8 cellular contexts compared by ENCODE assay signal in the genomic region with DNA sequence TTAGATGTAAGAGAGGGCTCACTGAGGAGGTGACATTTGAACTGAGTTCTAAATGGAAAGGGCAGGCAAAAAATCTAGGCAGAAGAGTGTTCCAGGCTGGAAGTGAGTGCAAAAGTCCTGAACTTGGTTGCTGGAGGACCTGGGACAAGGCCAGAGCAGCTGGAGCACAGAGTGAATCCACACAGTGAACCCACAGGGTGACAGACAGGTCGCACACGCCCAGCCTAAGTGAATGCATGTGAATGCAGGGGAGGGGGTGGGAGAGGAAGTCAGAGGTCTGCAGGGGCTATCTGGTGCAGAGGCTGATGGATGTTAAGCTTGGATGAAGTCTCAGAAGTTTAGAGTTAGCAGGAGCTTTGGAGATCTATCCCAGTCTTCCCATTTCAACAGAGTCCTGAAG. TPM values are rescaled to one million over a fixed set of nuclear protein-coding genes. Genes with fewer than 3 reads are reported as not detected.
DNase-seq lines count a peak whose midpoint lies in the region; TF ChIP-seq lines count a peak whose summit lies in the region.

No MANE protein-coding gene starts in this region.

- POLR2A ChIA-PET in RWPE1 (lab: Yijun Ruan, JAX; ENCODE audit: low non-redundant PET): no interaction called here

- H3K36me3 ChIP-seq in GM06990 (ENCODE audit: control insufficient read depth, insufficient read depth, low read length) (peaks cover 3% of the 10 kb centered on the region), esophagus squamous epithelium (peaks cover 0 to 14% (median 0%) of the 10 kb centered on the region in 3 donors)

- H3K27ac ChIP-seq in RWPE1: peak overlapping the region; percentile 47
- H3K27ac ChIP-seq in esophagus squamous epithelium: peak overlapping the region in 2 of 4 donors; percentile 77 to 82

- H3K27me3 ChIP-seq in GM06990 (replicated peaks; ENCODE audit: control insufficient read depth, insufficient read depth, low read length) (peaks cover 2% of the 10 kb centered on the region; the same call in 1 of the 2 replicates), esophagus squamous epithelium (peaks cover 0 to 30% (median 7%) of the 10 kb centered on the region in 4 donors)

- H3K4me1 ChIP-seq in esophagus squamous epithelium: peaks cover 27 to 60% (median 33%) of the 10 kb centered on the region in 3 donors

- H3K4me3 ChIP-seq in GM06990 (replicated peaks; ENCODE audit: low read depth, low read length): peak overlapping the region; percentile 82; the same call in 1 of the 2 replicates
- H3K4me3 ChIP-seq in esophagus squamous epithelium: peak overlapping the region in 3 of 4 donors; percentile 69 to 80 (median 72)
- peak overlapping the region; percentile 91 for H3K4me3 ChIP-seq in retinal pigment epithelial cell (ENCODE audit: low read length)

- no peaks in the 10 kb centered on the region for H3K9me3 ChIP-seq in esophagus squamous epithelium

- 86 to 94% methylated on average over 2 of the region's 2 CpGs for WGBS in esophagus squamous epithelium, 2 donors

- intact Hi-C loops in esophagus squamous epithelium (cut with DNase I): no loop called here

- no peak for TF ChIP-seq CTCF in GM06990 (IDR thresholded peaks at IDR 0.05; ENCODE audit: insufficient read depth, low read length, poor library complexity, severe bottlenecking)
- TF ChIP-seq CTCF in RWPE1 (conservative IDR thresholded peaks at IDR 0.05; ENCODE audit: low read depth): no peak
- TF ChIP-seq CTCF in esophagus squamous epithelium (IDR thresholded peaks at IDR 0.05): no peak
- no peak for TF ChIP-seq CTCF in retinal pigment epithelial cell (conservative IDR thresholded peaks at IDR 0.05; ENCODE audit: low read depth, low read length)
- TF ChIP-seq CTCF in GM20000 (IDR thresholded peaks at IDR 0.05; ENCODE audit: extremely low read depth, missing control alignments): no peak

- no peak for TF ChIP-seq POLR2A in esophagus squamous epithelium (IDR thresholded peaks at IDR 0.05)

- CTCF ChIA-PET in RWPE1 (lab: Yijun Ruan, JAX): interaction anchor here (0.6 kb wide), 1 partner anchor 667 kb away, joined by 3 read pairs; no protein-coding TSS in a partner anchor

- DNase-seq in GM06990 (ENCODE audit: extremely low read depth, insufficient read length) (no peak), RWPE1 (ENCODE audit: low spot score) (no peak), esophagus squamous epithelium (lab: John Stamatoyannopoulos, UW) (no peak), retinal pigment epithelial cell (ENCODE audit: low read depth) (no peak), nucleus accumbens (lab: John Stamatoyannopoulos, UW) (no peak), GM20000 (ENCODE audit: low spot score) (no peak)
- DNase-seq in stimulated activated CD4-positive, alpha-beta T cell treated with anti-CD3 and anti-CD28 coated beads, Interleukin-2, amount 100 ng/mL, for 48 hours: no peak
- no peak for DNase-seq in stimulated activated CD4-positive, alpha-beta T cell treated with anti-CD3 and anti-CD28 coated beads, Interleukin-15, amount 100 ng/mL, for 24 hours

RNA-seq across cellular contexts. Expression of gene TTF1, which starts 0.6 kb away (rescaled TPM):
- 10 to 100 TPM in 1 of 4 donors, 1 to 10 TPM in 3; 4.4 to 14.9 (median 8.1) TPM for total RNA-seq in esophagus squamous epithelium

RNA-seq across cellular contexts. Expression of gene CFAP77, which starts 2.8 kb away (rescaled TPM):
- total RNA-seq in esophagus squamous epithelium: not detected

RNA-seq across cellular contexts. Expression of gene SETX, which starts 52.4 kb away (rescaled TPM):
- total RNA-seq in esophagus squamous epithelium: 10 to 100 TPM; 22.4 to 56.3 (median 33.0) TPM
